Comparison of ENCODE assay signal across 8 cellular contexts in the genomic region with DNA sequence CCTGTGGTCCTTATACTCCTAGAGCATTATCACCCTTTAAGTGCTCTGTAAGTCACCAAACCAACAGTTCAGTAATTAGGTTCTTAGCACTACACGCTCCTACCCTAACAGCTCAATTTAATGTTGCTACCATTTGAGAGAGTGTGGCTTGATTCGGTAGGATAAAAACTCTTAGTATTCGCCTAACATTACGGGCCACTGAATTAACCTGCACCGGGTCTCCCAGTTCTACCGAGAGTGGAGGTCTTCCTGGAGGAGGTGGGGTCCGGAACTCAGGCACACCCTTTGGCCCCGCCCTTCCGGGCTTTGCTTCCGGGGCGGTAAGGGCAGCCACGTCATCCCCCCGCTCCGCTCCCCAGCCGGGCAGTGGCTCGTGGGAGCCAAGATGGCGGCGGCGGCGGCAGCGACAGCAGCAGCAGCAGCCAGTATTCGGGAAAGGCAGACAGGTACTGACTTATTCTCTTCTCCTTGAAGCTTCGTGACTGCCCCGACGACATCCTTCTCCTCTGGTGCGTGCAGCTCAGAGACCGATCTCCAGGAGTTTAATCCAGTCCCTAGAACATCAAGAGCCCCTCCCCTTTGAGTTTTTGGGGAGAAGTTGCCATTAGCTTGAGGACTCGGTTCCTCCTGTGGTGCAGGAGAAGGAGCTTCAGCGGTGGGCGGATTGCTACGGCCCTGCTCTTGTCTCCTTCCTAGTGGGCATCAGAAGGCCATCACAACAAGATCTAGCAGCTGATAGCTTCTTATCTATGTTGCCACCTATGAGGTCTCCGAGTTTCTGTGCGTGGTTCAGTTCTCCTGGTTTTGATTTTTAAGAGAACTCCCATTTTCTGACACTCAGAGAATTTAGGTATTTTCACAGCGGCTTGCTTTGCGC. TPM values are rescaled to one million over a fixed set of nuclear protein-coding genes. Genes with fewer than 3 reads are reported as not detected.
DNase-seq lines count a peak whose midpoint lies in the region; ATAC-seq, FAIRE-seq and TF ChIP-seq lines count a peak whose summit lies in the region.

SCFD1 (plus strand) TSS at position 366 of the 877 bp plus-strand sequence; CDS start at position 386, 20 bp downstream.

- H3K27ac Mint-ChIP-seq in progenitor cell of endocrine pancreas = peak within 1 kb of the TSS; percentile 98

- TF ChIP-seq POLR2A in GM12892 (IDR thresholded peaks at IDR 0.05; ENCODE audit: low read depth, low read length) = peak; percentile 96

- DNase-seq in GM12892 (ENCODE audit: insufficient read length) (peak; percentile 58), NCI-H146 treated with DMSO at 0.1 percent for 48 hours (lab: John Stamatoyannopoulos, UW; ENCODE audit: unreplicated experiment) (peak; percentile 78), amniotic stem cell (lab: John Stamatoyannopoulos, UW) (peak; percentile 86), left cardiac atrium (peak; percentile 97), progenitor cell of endocrine pancreas (ENCODE audit: low spot score, unreplicated experiment) (peak; percentile 79), ureter (ENCODE audit: low spot score) (peak; percentile 95)

- TF ChIP-seq CTCF in progenitor cell of endocrine pancreas (IDR thresholded peaks at IDR 0.05; ENCODE audit: unreplicated experiment) = no peak

- peaks cover 14% of the 10 kb centered on the region for H3K4me1 Mint-ChIP-seq in progenitor cell of endocrine pancreas (ENCODE audit: low read depth)

- no peaks in the 10 kb centered on the region for H3K9me3 Mint-ChIP-seq in progenitor cell of endocrine pancreas (ENCODE audit: low read depth)

- ATAC-seq in HG02852 (IDR thresholded peaks at IDR 0.05; ENCODE audit: unreplicated experiment) (peak; percentile 93), left cardiac atrium (peak; percentile 100)

- peak within 1 kb of the TSS; percentile 98 for H3K4me3 Mint-ChIP-seq in progenitor cell of endocrine pancreas (ENCODE audit: low read depth)

- no peaks in the 10 kb centered on the region for H3K27me3 Mint-ChIP-seq in progenitor cell of endocrine pancreas

- H3K36me3 Mint-ChIP-seq in progenitor cell of endocrine pancreas (ENCODE audit: insufficient read depth) = peaks cover 2% of the 10 kb centered on the region

- peak; percentile 92 for FAIRE-seq in GM12892 (lab: Jason Lieb, UNC)

- intact Hi-C loops in T-helper 1 cell treated with Interleukin-12 subunit alpha and Interleukin-12 subunit beta and Interleukin-4 antibody, amounts not matched to agents 30 ng/mL and 1 ng/mL, for 36 hours (cut with micrococcal nuclease) = loop anchor here (1.0 to 10.0 kb wide), 12 partner anchors 9 to 1583 kb away; partner anchors contain the start of genes AP4S1, ARHGAP5, DTD2 and G2E3
- intact Hi-C loops in left cardiac atrium (cut with DNase I) = no loop called here

RNA-seq across cellular contexts. Expression of gene SCFD1, which starts in this region (rescaled TPM):
- polyA plus RNA-seq in GM12892 (2012; ENCODE audit: missing spikeins) = 65.6 TPM
- total RNA-seq in T-helper 1 cell treated with Interleukin-12 subunit alpha and Interleukin-12 subunit beta and Interleukin-4 antibody, amounts not matched to agents 30 ng/mL and 1 ng/mL, for 36 hours = 71.1 and 80.4 TPM in 2 replicates
- total RNA-seq in left cardiac atrium (10 to 100 TPM; 42.4 to 52.8 TPM), progenitor cell of endocrine pancreas (90.9 and 97.6 TPM in 2 replicates), ureter (95.1 TPM)

Comparison
In these comparisons a context has a peak if more than half of its experiments do, and no peak if none do; other contexts are left out.
1. Peak in every context shown above with its lines: DNase-seq and ATAC-seq.